ENCODE assay signal across 20 cellular contexts in the genomic region with DNA sequence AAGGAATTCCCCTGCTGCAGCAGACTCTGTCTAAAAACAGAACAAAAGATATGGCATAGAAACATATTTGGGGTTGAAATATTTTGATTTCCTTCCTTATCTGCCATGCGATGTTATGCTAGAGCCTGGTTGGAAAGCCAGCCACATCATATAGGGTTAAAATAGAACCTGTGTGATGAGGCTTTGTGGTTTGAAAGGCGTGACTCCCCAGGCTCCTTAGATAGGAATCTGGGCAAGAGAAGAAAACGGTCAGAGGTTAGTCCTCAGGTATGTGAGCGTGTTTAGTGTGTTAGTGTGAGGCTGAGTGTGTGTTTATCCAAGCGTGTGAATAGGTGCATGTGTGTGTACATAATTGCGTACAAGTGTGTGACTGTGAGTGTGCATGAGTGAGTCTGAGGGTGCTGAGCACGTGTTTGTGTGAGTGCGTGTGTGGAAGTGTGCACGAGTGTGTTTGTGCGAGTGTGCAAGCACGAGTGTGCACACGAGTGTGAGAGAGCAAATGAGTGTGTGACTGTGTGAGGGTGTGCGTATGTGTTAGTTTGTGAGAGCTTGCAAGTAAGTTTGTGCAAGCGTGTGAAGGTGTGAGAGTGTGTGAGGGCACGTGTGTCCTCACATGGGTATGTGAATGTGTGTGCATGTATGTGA.
DNase-seq lines count a peak whose midpoint lies in the region; ATAC-seq, FAIRE-seq and TF ChIP-seq lines count a peak whose summit lies in the region.
"Had no signal": no experiment of that assay in that cellular context is flagged by ENCODE, and none has a peak within 500 bp of the region (broad histone marks: within the 10 kb centered on the region; RNA-seq: fewer than 3 reads in every experiment).

No MANE protein-coding gene starts in this region.

- H3K4me3 ChIP-seq in MM.1S (ENCODE audit: low read length) (no peak overlapping the region), bronchial epithelial cell (ENCODE audit: low read depth, low read length) (no peak overlapping the region)
- H3K4me3 ChIP-seq: body of pancreas, MG63, pancreas had no signal

- peak overlapping the region; percentile 42; the same call in 1 of the 2 replicates for H2AFZ ChIP-seq in MM.1S (ENCODE audit: low read length)

- no peak for TF ChIP-seq POLR2A in erythroblast (IDR thresholded peaks at IDR 0.05; ENCODE audit: low read length)

- H3F3A ChIP-seq in MM.1S (ENCODE audit: insufficient read depth, low read length), result no peaks in the 10 kb centered on the region

- H3K79me2 ChIP-seq in MM.1S (ENCODE audit: low read length), result no peaks in the 10 kb centered on the region

- peaks cover 11% of the 10 kb centered on the region for H3K4me1 ChIP-seq in MM.1S (ENCODE audit: low read length)
- H3K4me1 ChIP-seq: body of pancreas, pancreas had no signal

- TF ChIP-seq CTCF in MM.1S (IDR thresholded peaks at IDR 0.05; ENCODE audit: low read length) (no peak), bronchial epithelial cell (IDR thresholded peaks at IDR 0.05; ENCODE audit: insufficient read depth, low read length, severe bottlenecking) (no peak), nephron (IDR thresholded peaks at IDR 0.05; ENCODE audit: unreplicated experiment in 3 of 3) (no peak)

- peak overlapping the region in 1 of 3 experiments; percentile 3 for H3K4me3 Mint-ChIP-seq in nephron
- H3K4me3 Mint-ChIP-seq: activated CD4-positive, alpha-beta memory T cell treated with anti-CD3 and anti-CD28 coated beads, Interleukin-2, amount 10 ng/mL, durations not matched to agents 7 days and 5 days; activated naive CD4-positive, alpha-beta T cell treated with anti-CD3 and anti-CD28 coated beads, Interleukin-2, amount 50 U/mL, for 24 hours; activated T-cell treated with anti-CD3 and anti-CD28 coated beads, Interleukin-2, amount 50 U/mL, for 4 hours; dendritic cell treated with granulocyte-macrophage colony-stimulating factor and Interleukin-4, amounts not matched to agents 40 ng/mL and 50 ng/mL, for 4 days had no signal

- no peak overlapping the region; the same call in 1 of the 2 replicates for H3K27ac ChIP-seq in MM.1S (ENCODE audit: low read length)
- H3K27ac ChIP-seq: body of pancreas, pancreas, RWPE1 had no signal

- no peak overlapping the region for H3K9ac ChIP-seq in MM.1S (ENCODE audit: low read length)

- H3K4me1 Mint-ChIP-seq in nephron, result peaks cover 12% of the 10 kb centered on the region

- peak overlapping the region; percentile 43 for H3K4me2 ChIP-seq in MM.1S (ENCODE audit: low read depth, low read length)

- H3K9me2 ChIP-seq in MM.1S (replicated peaks; ENCODE audit: insufficient read depth, low read length), result no peaks in the 10 kb centered on the region

- H3K36me3 Mint-ChIP-seq in nephron (ENCODE audit: low read depth), result peaks cover 4% of the 10 kb centered on the region
- H3K36me3 Mint-ChIP-seq: activated naive CD4-positive, alpha-beta T cell treated with anti-CD3 and anti-CD28 coated beads, Interleukin-2, amount 50 U/mL, for 24 hours had no signal

- H3K27me3 ChIP-seq in MM.1S (replicated peaks; ENCODE audit: insufficient read depth, low read length) (peaks cover 40% of the 10 kb centered on the region), bronchial epithelial cell (ENCODE audit: control insufficient read depth, insufficient read depth, low read length) (peaks cover 3% of the 10 kb centered on the region)
- H3K27me3 ChIP-seq: body of pancreas, MG63, pancreas had no signal

- H4K20me1 ChIP-seq in MM.1S (ENCODE audit: insufficient read depth, low read length), result no peaks in the 10 kb centered on the region

- H3K36me3 ChIP-seq in MM.1S (replicated peaks; ENCODE audit: insufficient read depth, low read length) (no peaks in the 10 kb centered on the region), bronchial epithelial cell (ENCODE audit: control insufficient read depth, insufficient read depth, low read length) (no peaks in the 10 kb centered on the region)
- H3K36me3 ChIP-seq: MG63, pancreas had no signal

- FAIRE-seq in bronchial epithelial cell (lab: Jason Lieb, UNC), result peak; percentile 68
- FAIRE-seq: pancreas had no signal

- H3K9me3 ChIP-seq in MM.1S (replicated peaks; ENCODE audit: insufficient read depth, low read length), result no peaks in the 10 kb centered on the region
- H3K9me3 ChIP-seq: body of pancreas, MG63, pancreas had no signal

- H3K9me3 Mint-ChIP-seq in nephron, result no peaks in the 10 kb centered on the region
- H3K9me3 Mint-ChIP-seq: activated CD4-positive, alpha-beta memory T cell treated with anti-CD3 and anti-CD28 coated beads, Interleukin-2, amount 10 ng/mL, durations not matched to agents 7 days and 5 days; activated naive CD4-positive, alpha-beta T cell treated with anti-CD3 and anti-CD28 coated beads, Interleukin-2, amount 50 U/mL, for 24 hours; activated T-cell treated with anti-CD3 and anti-CD28 coated beads, Interleukin-2, amount 50 U/mL, for 4 hours; dendritic cell treated with granulocyte-macrophage colony-stimulating factor and Interleukin-4, amounts not matched to agents 40 ng/mL and 50 ng/mL, for 4 days had no signal

- peak overlapping the region; percentile 53 to 69 (median 58) for H3K27ac Mint-ChIP-seq in nephron
- H3K27ac Mint-ChIP-seq: activated CD4-positive, alpha-beta memory T cell treated with anti-CD3 and anti-CD28 coated beads, Interleukin-2, amount 10 ng/mL, durations not matched to agents 7 days and 5 days; activated naive CD4-positive, alpha-beta T cell treated with anti-CD3 and anti-CD28 coated beads, Interleukin-2, amount 50 U/mL, for 24 hours; dendritic cell treated with granulocyte-macrophage colony-stimulating factor and Interleukin-4, amounts not matched to agents 40 ng/mL and 50 ng/mL, for 4 days had no signal

- peak; percentile 66 for DNase-seq in Daoy (ENCODE audit: low read depth)
- peak; percentile 51 for DNase-seq in MM.1S
- no peak for DNase-seq in bronchial epithelial cell (ENCODE audit: low read depth)
- no peak for DNase-seq in erythroblast (lab: John Stamatoyannopoulos, UW)
- no peak for DNase-seq in NCI-H2196 (lab: John Stamatoyannopoulos, UW; ENCODE audit: unreplicated experiment)
- DNase-seq: activated CD4-positive, alpha-beta memory T cell treated with anti-CD3 and anti-CD28 coated beads, Interleukin-2, amount 10 ng/mL, durations not matched to agents 7 days and 5 days; activated T-cell treated with anti-CD3 and anti-CD28 coated beads, Interleukin-2, amount 50 U/mL, for 4 hours; body of pancreas; GDM1; MG63; NCI-H1694 treated with DMSO at 0.1 percent for 48 hours; pancreas; SW 1271 had no signal

- ATAC-seq in HG02852 (IDR thresholded peaks at IDR 0.05; ENCODE audit: unreplicated experiment) (no peak), GM21381 (IDR thresholded peaks at IDR 0.05; ENCODE audit: unreplicated experiment) (no peak)
- ATAC-seq: activated T-cell treated with anti-CD3 and anti-CD28 coated beads, Interleukin-2, amount 50 U/mL, for 4 hours; body of pancreas; esophagus mucosa; pancreas had no signal

- H3K27me3 Mint-ChIP-seq in nephron (ENCODE audit: low read depth), result peaks cover 3% of the 10 kb centered on the region

Comparison
In these comparisons a context has a peak if more than half of its experiments do, and no peak if none do; other contexts are left out.
1. DNase-seq: peak in Daoy (single experiment) and MM.1S (single experiment); none in bronchial epithelial cell (single experiment), erythroblast (0 of 2) and NCI-H2196 (single experiment).